In genomic region chr12:39902823-39903222, GRCh38 we compare ENCODE assay signal across 1 cellular context.
A peak's percentile ranks its signal among the peaks of the same experiment; 100 is the strongest.
TF ChIP-seq lines count a peak whose summit lies in the region.

No MANE protein-coding gene starts in this region.

TF ChIP-seq in HCT116, 20 proteins besides CTCF, POLR2A, EP300 and RAD21 (continued from another document):
- TF ChIP-seq YY1 (IDR thresholded peaks at IDR 0.05; ENCODE audit: extremely low read depth, insufficient replicate concordance, low read depth, low read length) (no peak), EZH2 (IDR thresholded peaks at IDR 0.05) (no peak), POLR2AphosphoS5 (IDR thresholded peaks at IDR 0.05; ENCODE audit: low read depth, low read length) (no peak; the same call in 1 of the 2 replicates), EZH2phosphoT487 (IDR thresholded peaks at IDR 0.05; ENCODE audit: borderline replicate concordance) (no peak), SP1 (IDR thresholded peaks at IDR 0.05; ENCODE audit: low read depth) (peak; percentile 93), ZNF274 (IDR thresholded peaks at IDR 0.05; ENCODE audit: low read depth, low read length) (no peak), SRF (IDR thresholded peaks at IDR 0.05; ENCODE audit: low read depth) (peak; percentile 75), CEBPB (IDR thresholded peaks at IDR 0.05; ENCODE audit: low read depth) (peak; percentile 78), CBX3 (IDR thresholded peaks at IDR 0.05; ENCODE audit: low read depth) (peak; percentile 79; the same call in 1 of the 2 replicates), EGR1 (IDR thresholded peaks at IDR 0.05; ENCODE audit: low read depth) (peak; percentile 51; the same call in 1 of the 2 replicates), FOSL1 (IDR thresholded peaks at IDR 0.05; ENCODE audit: low read depth) (peak; percentile 96), ZBTB33 (IDR thresholded peaks at IDR 0.05; ENCODE audit: extremely low read depth, insufficient replicate concordance, low read length) (no peak)
TF ChIP-seq in HCT116: peak in this region for 10.
